1 cellular context compared by ENCODE assay signal in genomic region chr20:41242352-41242751, GRCh38.
TF ChIP-seq lines count a peak whose summit lies in the region.

No MANE protein-coding gene starts in this region.

TF ChIP-seq in WTC11, 78 proteins besides CTCF, POLR2A, EP300 and RAD21 (continued from another document):
- no peak for TF ChIP-seq AFF4 (CRISPR knock-in tag; IDR thresholded peaks at IDR 0.05; ENCODE audit: borderline replicate concordance)
